9 cellular contexts compared by ENCODE assay signal in the genomic region with DNA sequence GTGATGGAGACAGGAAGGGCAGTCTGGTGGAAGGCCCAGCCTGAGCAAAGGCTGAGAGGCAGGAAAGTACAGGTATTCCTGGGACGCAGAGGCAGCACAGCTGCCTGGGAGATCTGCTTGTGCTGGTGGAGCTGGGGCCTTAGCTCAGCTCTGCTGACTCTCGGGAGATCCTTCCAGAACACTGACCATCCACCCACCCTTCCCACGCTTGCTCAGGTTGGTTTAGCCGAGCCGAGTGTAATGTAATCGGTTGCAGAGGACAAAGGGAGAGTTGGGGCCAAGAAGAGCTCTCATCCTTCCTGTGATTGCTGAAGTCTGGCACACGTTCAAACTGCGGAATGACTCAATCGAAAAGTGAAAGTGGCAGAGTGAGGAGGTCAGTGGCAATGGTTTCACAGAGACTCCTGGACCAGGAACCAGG. TPM values are rescaled to one million over a fixed set of nuclear protein-coding genes. Genes with fewer than 3 reads are reported as not detected.
DNase-seq lines count a peak whose midpoint lies in the region; ATAC-seq, FAIRE-seq and TF ChIP-seq lines count a peak whose summit lies in the region.
"Had no signal": no experiment of that assay in that cellular context is flagged by ENCODE, and none has a peak within 500 bp of the region (broad histone marks: within the 10 kb centered on the region; RNA-seq: fewer than 3 reads in every experiment).

No MANE protein-coding gene starts in this region.

- H3K4me3 Mint-ChIP-seq in astrocyte (ENCODE audit: unreplicated experiment), result no peak overlapping the region

- H3K9ac ChIP-seq in astrocyte (ENCODE audit: low read length), result no peak overlapping the region

- H3K36me3 ChIP-seq in astrocyte (ENCODE audit: insufficient read depth, low read length), result no peaks in the 10 kb centered on the region
- H3K36me3 ChIP-seq in lower lobe of right lung, result no peaks in the 10 kb centered on the region
- H3K36me3 ChIP-seq: cardiac muscle cell had no signal

- no peaks in the 10 kb centered on the region for H3K27me3 ChIP-seq in astrocyte (ENCODE audit: insufficient read depth, low read length)
- no peaks in the 10 kb centered on the region for H3K27me3 ChIP-seq in lower lobe of right lung (ENCODE audit: low read depth)
- H3K27me3 ChIP-seq: cardiac muscle cell had no signal

- no peaks in the 10 kb centered on the region for H4K20me1 ChIP-seq in astrocyte (ENCODE audit: insufficient read depth, low read length)

- ATAC-seq in lower lobe of right lung, result peak; percentile 72 to 83
- no peak for ATAC-seq in HG03095 (IDR thresholded peaks at IDR 0.05; ENCODE audit: unreplicated experiment)
- no peak for ATAC-seq in HG02884 (IDR thresholded peaks at IDR 0.05; ENCODE audit: unreplicated experiment)

- H3K9me3 ChIP-seq in astrocyte (ENCODE audit: insufficient read depth, low read depth, low read length), result no peaks in the 10 kb centered on the region
- H3K9me3 ChIP-seq in lower lobe of right lung, result no peaks in the 10 kb centered on the region

- H3K27me3 Mint-ChIP-seq in astrocyte (ENCODE audit: low read depth, unreplicated experiment), result peaks cover 38% of the 10 kb centered on the region

- FAIRE-seq in astrocyte (lab: Jason Lieb, UNC), result peak; percentile 74

- H3K4me2 ChIP-seq in astrocyte (ENCODE audit: low read length), result peak overlapping the region; percentile 56

- H3K27ac ChIP-seq in astrocyte (ENCODE audit: low read depth, low read length), result no peak overlapping the region
- peak overlapping the region; percentile 41 for H3K27ac ChIP-seq in lower lobe of right lung
- H3K27ac ChIP-seq: cardiac muscle cell had no signal

- no peak overlapping the region for H3K27ac Mint-ChIP-seq in astrocyte (ENCODE audit: unreplicated experiment)

- no peaks in the 10 kb centered on the region for H3K79me2 ChIP-seq in astrocyte (ENCODE audit: insufficient read depth, low read length)

- peaks cover 8% of the 10 kb centered on the region for H3K9me3 Mint-ChIP-seq in astrocyte (ENCODE audit: unreplicated experiment)

- H3K4me3 ChIP-seq in astrocyte (ENCODE audit: insufficient read depth, low read depth, low read length) (no peak overlapping the region), lower lobe of right lung (no peak overlapping the region)
- H3K4me3 ChIP-seq: cardiac muscle cell had no signal

- intact Hi-C loops in lower lobe of right lung (cut with DNase I), result no loop called here

- H3K4me1 Mint-ChIP-seq in astrocyte (ENCODE audit: low read depth, unreplicated experiment), result peaks cover 19% of the 10 kb centered on the region

- TF ChIP-seq CTCF in astrocyte (IDR thresholded peaks at IDR 0.05; ENCODE audit: insufficient read depth, low read depth, low read length) (no peak), lower lobe of right lung (IDR thresholded peaks at IDR 0.05) (no peak)

- H3K4me1 ChIP-seq in astrocyte (ENCODE audit: insufficient read depth, low read length) (peaks cover 14% of the 10 kb centered on the region), lower lobe of right lung (peaks cover 31% of the 10 kb centered on the region)

- DNase-seq in DMS153 (lab: John Stamatoyannopoulos, UW) (peak; percentile 0), HPDE6-E6E7 (ENCODE audit: extremely low spot score) (peak; percentile 77), astrocyte (ENCODE audit: low read depth) (peak; percentile 79), lower lobe of right lung (no peak)
- no peak for DNase-seq in activated CD4-positive, alpha-beta T cell treated with anti-CD3 and anti-CD28 coated beads for 4 hours
- DNase-seq in stimulated activated CD4-positive, alpha-beta T cell treated with anti-CD3 and anti-CD28 coated beads, Interleukin-12 subunit alpha, Interleukin-12 subunit beta, amount 100 ng/mL, for 4 hours, result no peak

- no peaks in the 10 kb centered on the region for H3K36me3 Mint-ChIP-seq in astrocyte (ENCODE audit: low read depth, unreplicated experiment)

- peak overlapping the region; percentile 5 for H2AFZ ChIP-seq in astrocyte (ENCODE audit: low read depth, low read length)

RNA-seq across cellular contexts. Expression of a gene that starts 43.1 kb away (rescaled TPM):
- total RNA-seq in astrocyte (0.16 and 0.17 TPM in 2 replicates), lower lobe of right lung (0.21 TPM)

RNA-seq across cellular contexts. Expression of a gene that starts 55.5 kb away (rescaled TPM):
- 6.3 and 6.8 TPM in 2 replicates for total RNA-seq in astrocyte
- total RNA-seq in lower lobe of right lung, result 6.0 TPM

Comparison
In these comparisons a context has a peak if more than half of its experiments do, and no peak if none do; other contexts are left out.
1. DNase-seq: peak in DMS153 (single experiment), HPDE6-E6E7 (single experiment) and astrocyte (single experiment); none in lower lobe of right lung (single experiment), activated CD4-positive, alpha-beta T cell treated with anti-CD3 and anti-CD28 coated beads for 4 hours (0 of 2) and stimulated activated CD4-positive, alpha-beta T cell treated with anti-CD3 and anti-CD28 coated beads, Interleukin-12 subunit alpha, Interleukin-12 subunit beta, amount 100 ng/mL, for 4 hours (single experiment).
2. ATAC-seq: peak in lower lobe of right lung (2 of 2); none in HG03095 (single experiment) and HG02884 (single experiment).